Comparison of ENCODE assay signal across 1 cellular context in the genomic region with DNA sequence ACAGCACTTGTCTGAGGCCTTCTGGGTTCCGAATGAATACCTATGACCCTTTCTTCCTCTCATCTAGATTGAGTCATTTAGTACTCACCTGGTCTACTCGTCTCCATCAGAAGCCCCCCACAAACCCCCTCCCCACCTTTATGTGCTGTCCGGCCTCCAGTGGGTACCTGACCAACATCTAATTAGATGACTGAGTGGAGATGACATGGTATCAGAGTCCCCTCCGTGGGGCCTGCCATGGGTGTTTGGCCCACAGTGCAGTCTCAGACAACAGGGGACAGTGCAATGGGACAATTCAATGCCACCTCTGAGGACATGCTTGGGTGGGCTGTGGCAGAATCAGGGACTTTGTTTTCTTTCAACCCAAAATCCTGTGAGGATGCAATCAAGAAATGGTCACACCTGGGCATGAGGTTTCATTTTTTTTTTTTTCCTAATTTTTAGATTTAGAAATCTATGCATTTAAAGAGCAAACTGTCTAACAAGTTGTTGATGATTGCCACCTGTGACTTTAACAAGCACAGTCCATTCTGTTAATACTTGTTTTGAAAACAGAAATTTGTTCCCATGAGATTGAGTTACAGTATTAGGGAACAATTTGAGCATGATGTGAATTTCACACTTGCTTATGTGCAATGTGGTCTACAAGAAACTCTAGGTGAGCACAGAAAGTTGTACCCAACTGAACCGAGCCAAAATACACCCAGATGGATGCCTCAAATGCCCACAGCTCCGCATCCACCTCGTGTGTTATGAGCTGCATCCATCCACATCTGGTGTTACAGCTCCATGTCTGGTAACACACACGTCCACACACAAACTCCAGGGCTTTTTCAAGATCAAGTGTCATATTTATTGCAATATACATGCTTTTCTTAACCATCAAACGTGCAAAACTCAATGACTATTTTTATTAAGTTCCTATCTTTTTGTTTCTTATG.
TF ChIP-seq lines count a peak whose summit lies in the region.

No MANE protein-coding gene starts in this region.

TF ChIP-seq in WTC11, 78 proteins besides CTCF, POLR2A, EP300 and RAD21 (continued from another document):
- TF ChIP-seq ZNF396 (CRISPR knock-in tag; IDR thresholded peaks at IDR 0.05; ENCODE audit: borderline replicate concordance) (no peak), PREB (CRISPR knock-in tag; IDR thresholded peaks at IDR 0.05; ENCODE audit: borderline replicate concordance) (no peak)
- TF ChIP-seq, protein P1, sequence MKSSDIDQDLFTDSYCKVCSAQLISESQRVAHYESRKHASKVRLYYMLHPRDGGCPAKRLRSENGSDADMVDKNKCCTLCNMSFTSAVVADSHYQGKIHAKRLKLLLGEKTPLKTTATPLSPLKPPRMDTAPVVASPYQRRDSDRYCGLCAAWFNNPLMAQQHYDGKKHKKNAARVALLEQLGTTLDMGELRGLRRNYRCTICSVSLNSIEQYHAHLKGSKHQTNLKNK (CRISPR knock-in tag; IDR thresholded peaks at IDR 0.05): no peak
TF ChIP-seq in WTC11: peak in this region for 0.
